In the genomic region with DNA sequence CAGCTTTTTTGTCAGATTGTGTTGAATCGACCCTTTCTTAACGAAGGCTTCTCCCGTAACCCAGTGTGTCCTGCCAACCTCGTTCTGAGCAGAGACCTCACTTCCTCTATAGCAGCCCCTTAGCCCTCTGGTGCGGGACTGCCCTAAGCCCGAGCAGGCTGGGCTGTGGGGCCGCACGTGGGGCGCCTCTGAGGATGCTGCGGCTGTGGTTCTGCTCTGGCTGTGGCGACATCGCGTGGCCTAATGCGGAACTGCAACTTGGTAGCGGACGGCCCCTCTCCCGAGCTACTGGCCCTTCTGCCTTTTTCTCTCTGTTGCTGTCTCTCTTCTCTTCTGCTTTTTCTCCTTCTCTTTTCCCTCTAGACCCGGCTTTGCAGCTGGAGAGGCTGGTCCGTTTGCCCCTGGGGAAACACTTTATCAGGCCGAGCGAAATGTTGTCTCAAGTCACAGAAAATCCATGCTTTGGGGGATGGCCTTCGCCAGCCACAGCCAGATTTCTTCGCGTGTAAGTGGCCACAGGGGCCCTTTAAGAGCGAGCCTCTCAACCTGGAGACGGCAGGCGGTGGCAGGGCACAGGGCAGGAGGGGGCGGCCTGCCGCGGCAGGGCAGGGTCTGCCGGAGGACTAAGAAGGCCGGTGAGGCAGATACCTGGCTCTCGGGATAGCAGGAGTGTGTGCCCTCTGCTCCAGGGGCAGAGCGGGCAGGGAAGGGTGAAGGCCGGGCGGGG, we compare ENCODE assay signal across 8 cellular contexts. TPM values are rescaled to one million over a fixed set of nuclear protein-coding genes. Genes with fewer than 3 reads are reported as not detected.
DNase-seq lines count a peak whose midpoint lies in the region; ATAC-seq and TF ChIP-seq lines count a peak whose summit lies in the region.

No MANE protein-coding gene starts in this region.

- no peaks in the 10 kb centered on the region for H3K9me3 Mint-ChIP-seq in CD14-positive monocyte

- no peaks in the 10 kb centered on the region for H3K36me3 ChIP-seq in kidney epithelial cell (ENCODE audit: control insufficient read depth, insufficient read depth, low read length)

- H3K27me3 ChIP-seq in kidney epithelial cell (ENCODE audit: control insufficient read depth, insufficient read depth, low read length) = no peaks in the 10 kb centered on the region

- H3K4me3 ChIP-seq in kidney epithelial cell (ENCODE audit: low read depth, low read length) = no peak overlapping the region

- H3K4me3 Mint-ChIP-seq in CD14-positive monocyte = peak overlapping the region; percentile 42 to 70

- TF ChIP-seq CTCF in CD14-positive monocyte (IDR thresholded peaks at IDR 0.05) = peak; percentile 95
- TF ChIP-seq CTCF in kidney epithelial cell (IDR thresholded peaks at IDR 0.05; ENCODE audit: insufficient read depth, low read length, poor library complexity, severe bottlenecking) = peak; percentile 85

- intact Hi-C loops in CD14-positive monocyte (cut with micrococcal nuclease) = loop anchor here (2.0 to 5.0 kb wide), 2 partner anchors 332 to 336 kb away; no protein-coding TSS in a partner anchor

- DNase-seq in CD14-positive monocyte (ENCODE audit: low spot score) (peak; percentile 78), NCI-H1694 (lab: John Stamatoyannopoulos, UW) (peak; percentile 50), caudate nucleus (lab: John Stamatoyannopoulos, UW) (peak in 58 of 61 donors; percentile 8 to 82 (median 64)), kidney epithelial cell (ENCODE audit: low read depth) (no peak), mesenteric fat pad (ENCODE audit: low spot score) (no peak)
- DNase-seq in stimulated activated CD4-positive, alpha-beta T cell treated with anti-CD3 and anti-CD28 coated beads, Interleukin-1b, Interleukin-23, amount 100 ng/mL, for 4 hours (ENCODE audit: low read depth in 2 of 2) = peak; percentile 86 to 87

- H3K27ac ChIP-seq in caudate nucleus (ENCODE audit: low read depth, low read length) = no peak overlapping the region

- ATAC-seq in GM21390 (IDR thresholded peaks at IDR 0.05; ENCODE audit: unreplicated experiment) = peak; percentile 81
- ATAC-seq in activated CD4-positive, CD25-positive, alpha-beta regulatory T cell treated with anti-CD3 and anti-CD28 coated beads, Interleukin-2, amount 50 U/mL, for 24 hours = peak; percentile 93 to 95

- H3K27ac Mint-ChIP-seq in CD14-positive monocyte = no peak overlapping the region

- peaks cover 15% of the 10 kb centered on the region for H3K4me1 Mint-ChIP-seq in CD14-positive monocyte

- peaks cover 7 to 11% (median 9%) of the 10 kb centered on the region in 3 donors for H3K27me3 Mint-ChIP-seq in CD14-positive monocyte (ENCODE audit: low read depth in 3 of 3)

- no peaks in the 10 kb centered on the region for H3K36me3 Mint-ChIP-seq in CD14-positive monocyte

RNA-seq across cellular contexts. Expression of a gene that starts 19.4 kb away (rescaled TPM):
- polyA plus RNA-seq in CD14-positive monocyte = 1 to 10 TPM; 1.5 to 8.1 TPM
- total RNA-seq in kidney epithelial cell = 8.6 and 12.3 TPM in 2 replicates
- total RNA-seq in mesenteric fat pad = 1.2 TPM

RNA-seq across cellular contexts. Expression of a gene that starts 57.9 kb away (rescaled TPM):
- 1,000 to 10,000 TPM; 1,177 to 1,235 TPM for polyA plus RNA-seq in CD14-positive monocyte
- 930 and 943 TPM in 2 replicates for total RNA-seq in kidney epithelial cell
- total RNA-seq in mesenteric fat pad = 994 TPM

Comparison
In these comparisons a context has a peak if more than half of its experiments do, and no peak if none do; other contexts are left out.
1. DNase-seq: peak in CD14-positive monocyte (single experiment), NCI-H1694 (single experiment), caudate nucleus (58 of 61) and stimulated activated CD4-positive, alpha-beta T cell treated with anti-CD3 and anti-CD28 coated beads, Interleukin-1b, Interleukin-23, amount 100 ng/mL, for 4 hours (2 of 2); none in kidney epithelial cell (single experiment) and mesenteric fat pad (single experiment).